ENCODE assay signal across 8 cellular contexts in the genomic region with DNA sequence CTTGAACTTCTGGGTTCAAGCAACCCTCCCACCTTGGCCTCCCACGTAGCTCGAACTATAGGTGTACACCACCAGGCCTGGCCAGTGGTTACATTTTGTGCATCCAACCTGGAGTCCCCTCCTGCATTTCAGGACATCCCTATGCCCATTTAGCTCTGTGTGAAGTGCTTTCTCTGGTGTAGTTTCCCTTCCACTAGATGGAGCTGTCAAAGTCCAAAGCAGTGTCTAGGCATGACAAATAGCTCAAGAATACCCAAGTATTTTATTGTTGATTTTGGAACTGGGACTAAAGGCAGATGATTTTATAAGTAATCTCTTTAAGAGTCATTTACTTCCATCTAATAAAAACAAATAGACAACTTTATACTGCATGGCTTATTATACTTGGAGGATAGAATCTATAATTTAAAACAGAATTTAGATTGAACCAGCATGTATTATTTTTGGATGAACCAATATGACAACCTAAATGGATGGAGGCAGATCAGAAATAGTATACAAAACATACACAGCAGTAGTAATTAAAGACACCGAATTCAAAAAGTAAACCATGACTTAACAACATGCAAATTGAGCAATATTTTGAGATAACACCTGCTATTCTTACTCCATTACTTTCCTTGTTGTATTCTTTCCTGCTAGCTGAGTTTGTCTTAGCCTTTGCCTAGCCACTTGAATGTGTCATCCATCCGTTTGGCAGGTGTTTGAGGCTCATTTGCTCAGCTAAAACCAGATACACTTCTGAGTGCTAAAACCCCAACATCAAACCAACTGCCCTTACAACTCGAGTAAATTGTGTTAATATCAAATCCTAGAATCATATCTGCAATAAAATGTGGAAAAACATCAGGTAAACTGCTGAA. TPM values are rescaled to one million over a fixed set of nuclear protein-coding genes. Genes with fewer than 3 reads are reported as not detected.
DNase-seq lines count a peak whose midpoint lies in the region; ATAC-seq and TF ChIP-seq lines count a peak whose summit lies in the region.

No MANE protein-coding gene starts in this region.

- H3K36me3 Mint-ChIP-seq in naive B cell (peaks cover 7 to 9% of the 10 kb centered on the region in 2 donors), glutamatergic neuron (ENCODE audit: unreplicated experiment) (no peaks in the 10 kb centered on the region)

- TF ChIP-seq CTCF in AG09309 (IDR thresholded peaks at IDR 0.05; ENCODE audit: control insufficient read depth, insufficient read depth, low read depth, low read length, missing control alignments) (peak; percentile 73), glutamatergic neuron (IDR thresholded peaks at IDR 0.05; ENCODE audit: partially characterized antibody, unreplicated experiment) (no peak)

- no peaks in the 10 kb centered on the region for H3K27me3 Mint-ChIP-seq in naive B cell
- no peaks in the 10 kb centered on the region for H3K27me3 Mint-ChIP-seq in glutamatergic neuron (ENCODE audit: unreplicated experiment)

- peak; percentile 60 to 72 for ATAC-seq in naive B cell (ENCODE audit: low read depth in 2 of 2)
- no peak for ATAC-seq in GM21367 (IDR thresholded peaks at IDR 0.05; ENCODE audit: unreplicated experiment)

- H3K4me1 Mint-ChIP-seq in naive B cell (peaks cover 7 to 28% (median 19%) of the 10 kb centered on the region in 3 donors), glutamatergic neuron (ENCODE audit: low read depth, unreplicated experiment) (no peaks in the 10 kb centered on the region)

- H3K4me3 ChIP-seq in AG09309 (ENCODE audit: control insufficient read depth, low read depth, low read length), result no peak overlapping the region

- DNase-seq in AG09309 (ENCODE audit: low read depth) (peak; percentile 23), ELF-1 (ENCODE audit: low read depth, low spot score) (peak; percentile 8), NCI-H2029 treated with DMSO at 0.1 percent for 48 hours (lab: John Stamatoyannopoulos, UW) (peak; percentile 8), T47D (ENCODE audit: low read depth in 1 of 2, low spot score in 1 of 2) (peak; percentile 8 to 70), naive B cell (peak; percentile 13), OCI-M2 (lab: John Stamatoyannopoulos, UW; ENCODE audit: unreplicated experiment) (no peak), glutamatergic neuron (no peak)

- H3K9me3 Mint-ChIP-seq in naive B cell, result no peaks in the 10 kb centered on the region
- H3K9me3 Mint-ChIP-seq in glutamatergic neuron (ENCODE audit: unreplicated experiment), result no peaks in the 10 kb centered on the region

- H3K4me3 Mint-ChIP-seq in naive B cell (no peak overlapping the region), glutamatergic neuron (ENCODE audit: unreplicated experiment) (no peak overlapping the region)

- in situ Hi-C loops in T47D (cut with HindIII; ENCODE audit: low pct_unique_long_range_greater_than_20kb, low sequenced_read_pairs), result no loop called here

- peak overlapping the region in 3 of 6 donors; percentile 29 to 82 (median 66) for H3K27ac Mint-ChIP-seq in naive B cell
- H3K27ac Mint-ChIP-seq in glutamatergic neuron (ENCODE audit: unreplicated experiment), result no peak overlapping the region

RNA-seq across cellular contexts. Expression of a gene that starts 37.7 kb away (rescaled TPM):
- 10 to 100 TPM in 4 of 6 donors, 1 to 10 TPM in 2; 5.8 to 17.3 (median 12.2) TPM for polyA plus RNA-seq in naive B cell (ENCODE audit: low read depth in 6 of 6)
- 41.9 TPM for total RNA-seq in glutamatergic neuron (ENCODE audit: unreplicated experiment)

RNA-seq across cellular contexts. Expression of a gene that starts 44.4 kb away (rescaled TPM):
- polyA plus RNA-seq in naive B cell (ENCODE audit: low read depth in 6 of 6), result 10 to 100 TPM in 2 of 6 donors, 1 to 10 TPM in 4; 3.3 to 21.1 (median 8.7) TPM
- 48.7 TPM for total RNA-seq in glutamatergic neuron (ENCODE audit: unreplicated experiment)

RNA-seq across cellular contexts. Expression of a gene that starts 52.5 kb away (rescaled TPM):
- 100 to 1,000 TPM in 4 of 6 donors, 10 to 100 TPM in 2; 91.4 to 118 (median 110) TPM for polyA plus RNA-seq in naive B cell (ENCODE audit: low read depth in 6 of 6)
- total RNA-seq in glutamatergic neuron (ENCODE audit: unreplicated experiment), result 64.1 TPM

Comparison
In these comparisons a context has a peak if more than half of its experiments do, and no peak if none do; other contexts are left out.
1. DNase-seq: peak in AG09309 (single experiment), ELF-1 (single experiment), NCI-H2029 treated with DMSO at 0.1 percent for 48 hours (single experiment), T47D (2 of 2) and naive B cell (single experiment); none in OCI-M2 (single experiment) and glutamatergic neuron (single experiment).